8 cellular contexts compared by ENCODE assay signal in genomic region chr3:129650256-129650872, GRCh38. TPM values are rescaled to one million over a fixed set of nuclear protein-coding genes. Genes with fewer than 3 reads are reported as not detected.
DNase-seq lines count a peak whose midpoint lies in the region; ATAC-seq and TF ChIP-seq lines count a peak whose summit lies in the region.

No MANE protein-coding gene starts in this region.

- intact Hi-C loops in left ventricle myocardium inferior (cut with micrococcal nuclease): loop anchor here (2.0 to 10.0 kb wide), 2 partner anchors 174 to 284 kb away; no protein-coding TSS in a partner anchor

- H3K9me3 ChIP-seq in adipocyte (ENCODE audit: control insufficient read depth, low read length) (no peaks in the 10 kb centered on the region), left ventricle myocardium inferior (replicated peaks) (no peaks in the 10 kb centered on the region)

- TF ChIP-seq CTCF in left ventricle myocardium inferior (IDR thresholded peaks at IDR 0.05; ENCODE audit: borderline replicate concordance) (peak; percentile 79), retinal pigment epithelial cell (conservative IDR thresholded peaks at IDR 0.05; ENCODE audit: low read depth, low read length) (peak; percentile 74)

- H3K4me1 ChIP-seq in adipocyte (ENCODE audit: control insufficient read depth, insufficient read depth, low read length) (peaks cover 57% of the 10 kb centered on the region), left ventricle myocardium inferior (peaks cover 27% of the 10 kb centered on the region)

- H3K27me3 ChIP-seq in adipocyte (replicated peaks; ENCODE audit: control insufficient read depth, insufficient read depth, low read length) (no peaks in the 10 kb centered on the region), left ventricle myocardium inferior (ENCODE audit: low read depth) (no peaks in the 10 kb centered on the region)

- no peak overlapping the region for H3K27ac ChIP-seq in left ventricle myocardium inferior (replicated peaks)

- H3K4me3 ChIP-seq in adipocyte (ENCODE audit: low read length) (no peak overlapping the region), left ventricle myocardium inferior (no peak overlapping the region), retinal pigment epithelial cell (ENCODE audit: low read length) (no peak overlapping the region)

- DNase-seq in Caki2 (ENCODE audit: low read depth) (peak; percentile 53), HT-29 (ENCODE audit: low spot score) (peak; percentile 82), SK-N-DZ (ENCODE audit: low spot score) (peak; percentile 59), adipocyte (ENCODE audit: low read depth) (peak; percentile 93), left ventricle myocardium inferior (peak; percentile 47), retinal pigment epithelial cell (ENCODE audit: low read depth) (no peak), NCI-H187 treated with DMSO at 0.1 percent for 48 hours (lab: John Stamatoyannopoulos, UW) (no peak)

- ATAC-seq in GM19397 (IDR thresholded peaks at IDR 0.05; ENCODE audit: unreplicated experiment): no peak

- in situ Hi-C loops in Caki2 (cut with HindIII; ENCODE audit: low pct_unique_long_range_greater_than_20kb, low sequenced_read_pairs): loop anchor here (10.0 kb wide), 1 partner anchor 174 kb away; no protein-coding TSS in a partner anchor

- H3K36me3 ChIP-seq in adipocyte (ENCODE audit: control insufficient read depth, insufficient read depth, low read length, severe bottlenecking): peaks cover 30% of the 10 kb centered on the region
- peaks cover 10% of the 10 kb centered on the region for H3K36me3 ChIP-seq in left ventricle myocardium inferior

- H3K9ac ChIP-seq in adipocyte (ENCODE audit: low read length): peak overlapping the region; percentile 53

RNA-seq across cellular contexts. Expression of gene PLXND1, which starts 43.9 kb away (rescaled TPM):
- total RNA-seq in Caki2 (2014; rRNA removed; shearing (Covaris generic); ENCODE audit: low replicate concordance): 29.0 and 74.1 TPM in 2 replicates
- total RNA-seq in HT-29 (2014; rRNA removed; shearing (Covaris generic)): 23.8 and 30.5 TPM in 2 replicates
- polyA plus RNA-seq in SK-N-DZ (2014; cell fraction: cytosol; rRNA removed): 31.9 and 32.6 TPM in 2 replicates
- 44.3 and 89.8 TPM in 2 replicates for polyA plus RNA-seq in SK-N-DZ (2014; cell fraction: nucleus; rRNA removed)
- total RNA-seq in left ventricle myocardium inferior: 45.5 TPM

Comparison
In these comparisons a context has a peak if more than half of its experiments do, and no peak if none do; other contexts are left out.
1. DNase-seq: peak in Caki2 (single experiment), HT-29 (single experiment), SK-N-DZ (single experiment), adipocyte (single experiment) and left ventricle myocardium inferior (single experiment); none in retinal pigment epithelial cell (single experiment) and NCI-H187 treated with DMSO at 0.1 percent for 48 hours (single experiment).